In genomic region chr10:116850058-116850611, GRCh38 we compare ENCODE assay signal across 8 cellular contexts. TPM values are rescaled to one million over a fixed set of nuclear protein-coding genes. Genes with fewer than 3 reads are reported as not detected.
DNase-seq lines count a peak whose midpoint lies in the region; ATAC-seq and TF ChIP-seq lines count a peak whose summit lies in the region.

No MANE protein-coding gene starts in this region.

- TF ChIP-seq CTCF in AG09309 (IDR thresholded peaks at IDR 0.05; ENCODE audit: control insufficient read depth, insufficient read depth, low read depth, low read length, missing control alignments) (no peak), OCI-LY3 (IDR thresholded peaks at IDR 0.05; ENCODE audit: low read depth, low read length) (no peak), epithelial cell of proximal tubule (conservative IDR thresholded peaks at IDR 0.05; ENCODE audit: low read depth, low read length) (no peak), neural crest cell (conservative IDR thresholded peaks at IDR 0.05) (no peak)

- ATAC-seq in GM18870 (IDR thresholded peaks at IDR 0.05; ENCODE audit: unreplicated experiment) = no peak

- peak overlapping the region; percentile 87 for H3K9ac ChIP-seq in OCI-LY3 (ENCODE audit: low read length)

- peaks cover 21% of the 10 kb centered on the region for H3K27me3 Mint-ChIP-seq in neural crest cell (ENCODE audit: low read depth)

- peak overlapping the region; percentile 83 for H3K4me3 ChIP-seq in AG09309 (ENCODE audit: control insufficient read depth, low read depth, low read length)
- H3K4me3 ChIP-seq in OCI-LY3 (ENCODE audit: low read length) = peak overlapping the region; percentile 97
- peak overlapping the region; percentile 95 for H3K4me3 ChIP-seq in epithelial cell of proximal tubule (ENCODE audit: low read depth, low read length)

- no peak for DNase-seq in AG09309 (ENCODE audit: low read depth)
- no peak for DNase-seq in epithelial cell of proximal tubule (ENCODE audit: low read depth)
- DNase-seq in neural crest cell (ENCODE audit: low read depth, low spot score) = no peak
- DNase-seq in HuH-7 (ENCODE audit: low spot score) = no peak
- DNase-seq in stimulated activated CD4-positive, alpha-beta T cell treated with anti-CD3 and anti-CD28 coated beads, Interleukin-4, amount 100 ng/mL, for 1 hour = no peak
- DNase-seq in NCI-H1092 treated with DMSO at 0.1 percent for 48 hours (lab: John Stamatoyannopoulos, UW) = no peak

- peak overlapping the region; percentile 95 for H3K4me3 Mint-ChIP-seq in neural crest cell

- peak overlapping the region; percentile 83 for H3K4me2 ChIP-seq in OCI-LY3 (ENCODE audit: low read length)

- H3K9me3 Mint-ChIP-seq in neural crest cell = no peaks in the 10 kb centered on the region

- H2AFZ ChIP-seq in OCI-LY3 (ENCODE audit: low read depth, low read length) = peak overlapping the region; percentile 99

- H3K9me3 ChIP-seq in OCI-LY3 (ENCODE audit: insufficient read depth, low read length) = peaks cover 4% of the 10 kb centered on the region; the same call in 1 of the 2 replicates

- peaks cover 6% of the 10 kb centered on the region; the same call in 1 of the 2 replicates for H3K79me2 ChIP-seq in OCI-LY3 (ENCODE audit: low read length)

- H4K20me1 ChIP-seq in OCI-LY3 (ENCODE audit: insufficient read depth, low read length) = 0 out of 2 replicates have a peak, but pooled peaks cover 4% of the 10 kb centered on the region

- no peaks in the 10 kb centered on the region for H3K27me3 ChIP-seq in OCI-LY3 (ENCODE audit: low read depth, low read length)

- peaks cover 2% of the 10 kb centered on the region for H3K36me3 ChIP-seq in OCI-LY3 (replicated peaks; ENCODE audit: low read depth, low read length)

- no peaks in the 10 kb centered on the region for H3K36me3 Mint-ChIP-seq in neural crest cell (ENCODE audit: low read depth)

- H3K4me1 Mint-ChIP-seq in neural crest cell = peaks cover 17% of the 10 kb centered on the region

- H3K27ac ChIP-seq in OCI-LY3 (ENCODE audit: low read length) = peak overlapping the region; percentile 52

- no peak overlapping the region for H3K27ac Mint-ChIP-seq in neural crest cell (ENCODE audit: unreplicated experiment)

- H3K4me1 ChIP-seq in OCI-LY3 (ENCODE audit: low read length) = peaks cover 30% of the 10 kb centered on the region

RNA-seq across cellular contexts. Expression of gene ENO4, which starts 0.8 kb away (rescaled TPM):
- total RNA-seq in epithelial cell of proximal tubule (not detected in 2 replicates), neural crest cell (0.37 and 1.1 TPM in 2 replicates)
